Comparison of ENCODE assay signal across 16 cellular contexts in the genomic region with DNA sequence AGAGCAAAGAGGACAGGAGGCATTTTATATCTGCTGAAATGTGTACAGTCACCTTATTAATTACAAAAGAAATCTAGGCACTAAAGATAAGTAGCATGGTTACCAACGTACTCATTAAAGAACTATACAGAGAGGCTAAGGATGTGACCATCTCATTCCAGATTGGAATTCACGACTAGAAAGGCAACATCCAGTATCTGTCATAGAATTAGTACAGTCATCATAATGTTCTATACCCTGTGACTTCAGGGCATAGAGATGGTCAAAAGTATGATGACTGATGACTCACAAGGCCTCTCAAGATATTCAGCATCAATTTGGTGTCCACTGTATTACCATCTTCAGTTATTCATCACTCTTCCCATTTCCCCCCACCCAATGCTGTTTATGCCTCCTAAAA.
DNase-seq lines count a peak whose midpoint lies in the region; ATAC-seq and TF ChIP-seq lines count a peak whose summit lies in the region.
"Had no signal": no experiment of that assay in that cellular context is flagged by ENCODE, and none has a peak within 500 bp of the region (broad histone marks: within the 10 kb centered on the region; RNA-seq: fewer than 3 reads in every experiment).

No MANE protein-coding gene starts in this region.

- no peaks in the 10 kb centered on the region for H3K27me3 Mint-ChIP-seq in activated naive CD8-positive, alpha-beta T cell
- no peaks in the 10 kb centered on the region for H3K27me3 Mint-ChIP-seq in activated naive CD8-positive, alpha-beta T cell treated with anti-CD3 and anti-CD28 coated beads for 36 hours
- H3K27me3 Mint-ChIP-seq in stimulated activated naive B cell treated with anti-CD40 and anti-IgM and Interleukin-4, amounts not matched to agents 10 μg/mL and 1 μg/mL and 100 μg/mL, for 72 hours = no peaks in the 10 kb centered on the region

- 36 to 47% methylated on average over 2 of the region's 2 CpGs for WGBS in body of pancreas, 2 donors
- WGBS in lower leg skin, 2 donors = 84% methylated on average over 2 of the region's 2 CpGs

- DNase-seq in activated naive CD8-positive, alpha-beta T cell treated with anti-CD3 and anti-CD28 coated beads for 36 hours = no peak
- DNase-seq in body of pancreas (no peak), NCI-H2196 (lab: John Stamatoyannopoulos, UW; ENCODE audit: unreplicated experiment) (no peak), lower leg skin (ENCODE audit: low spot score in 2 of 2) (no peak)
- DNase-seq in stimulated activated naive B cell treated with anti-CD40 and anti-IgM and Interleukin-4, amounts not matched to agents 10 μg/mL and 1 μg/mL and 100 μg/mL, for 72 hours = no peak
- DNase-seq: anterior cingulate cortex; effector CD8-positive, alpha-beta T cell; glutamatergic neuron; NCI-H187; stimulated activated CD4-positive, alpha-beta T cell treated with anti-CD3 and anti-CD28 coated beads, Interleukin-12 subunit alpha, Interleukin-12 subunit beta, amount 100 ng/mL, for 4 hours; stimulated activated CD8-positive, alpha-beta memory T cell treated with anti-CD3 and anti-CD28 coated beads, Interleukin-4, amount 100 ng/mL, for 48 hours had no signal

- no peak overlapping the region for H3K4me3 ChIP-seq in body of pancreas
- H3K4me3 ChIP-seq in lower leg skin (ENCODE audit: low read depth, poor library complexity, severe bottlenecking) = no peak overlapping the region
- H3K4me3 ChIP-seq: vagina had no signal

- no peaks in the 10 kb centered on the region for H3K36me3 ChIP-seq in body of pancreas (replicated peaks in 1 of 2; ENCODE audit: insufficient read depth in 1 of 2, low read depth in 2 of 2)
- H3K36me3 ChIP-seq: neutrophil, vagina had no signal

- no peak for TF ChIP-seq POLR2A in body of pancreas (IDR thresholded peaks at IDR 0.05)
- TF ChIP-seq POLR2A in lower leg skin (IDR thresholded peaks at IDR 0.05) = no peak

- H3K27me3 ChIP-seq in body of pancreas = no peaks in the 10 kb centered on the region
- H3K27me3 ChIP-seq: neutrophil, vagina had no signal

- peaks cover 77% of the 10 kb centered on the region for H3K4me1 ChIP-seq in body of pancreas

- peak overlapping the region; percentile 48 for H3K27ac Mint-ChIP-seq in activated naive CD8-positive, alpha-beta T cell
- H3K27ac Mint-ChIP-seq in activated naive CD8-positive, alpha-beta T cell treated with anti-CD3 and anti-CD28 coated beads for 36 hours = no peak overlapping the region
- peak overlapping the region; percentile 62 for H3K27ac Mint-ChIP-seq in stimulated activated naive B cell treated with anti-CD40 and anti-IgM and Interleukin-4, amounts not matched to agents 10 μg/mL and 1 μg/mL and 100 μg/mL, for 72 hours

- H3K27ac ChIP-seq in body of pancreas = peak overlapping the region; percentile 7 to 76 (median 53)
- H3K27ac ChIP-seq: neutrophil, vagina had no signal

- intact Hi-C loops in body of pancreas (cut with DNase I) (loop anchor here (10.0 kb wide), 1 partner anchor 54 kb away; no protein-coding TSS in a partner anchor), lower leg skin (cut with DNase I; ENCODE audit: low total_unique reads) (no loop called here)

- peaks cover 67% of the 10 kb centered on the region for H3K4me1 Mint-ChIP-seq in activated naive CD8-positive, alpha-beta T cell (ENCODE audit: low read depth)
- H3K4me1 Mint-ChIP-seq in activated naive CD8-positive, alpha-beta T cell treated with anti-CD3 and anti-CD28 coated beads for 36 hours = peaks cover 62% of the 10 kb centered on the region
- peaks cover 46 to 53% of the 10 kb centered on the region in 2 donors for H3K4me1 Mint-ChIP-seq in stimulated activated naive B cell treated with anti-CD40 and anti-IgM and Interleukin-4, amounts not matched to agents 10 μg/mL and 1 μg/mL and 100 μg/mL, for 72 hours

- ATAC-seq in HG03378 (IDR thresholded peaks at IDR 0.05; ENCODE audit: unreplicated experiment) = peak; percentile 32
- no peak for ATAC-seq in body of pancreas
- ATAC-seq in stimulated activated naive B cell treated with anti-CD40 and anti-IgM and Interleukin-4, amounts not matched to agents 10 μg/mL and 1 μg/mL and 100 μg/mL, for 72 hours (replicated peaks) = peak in 1 of 2 donors; percentile 25
- ATAC-seq in GM18861 (IDR thresholded peaks at IDR 0.05; ENCODE audit: unreplicated experiment) = no peak

- H3K9me3 Mint-ChIP-seq in activated naive CD8-positive, alpha-beta T cell (ENCODE audit: low read depth) = peaks cover 5% of the 10 kb centered on the region
- H3K9me3 Mint-ChIP-seq in activated naive CD8-positive, alpha-beta T cell treated with anti-CD3 and anti-CD28 coated beads for 36 hours = peaks cover 22% of the 10 kb centered on the region
- peaks cover 0 to 3% of the 10 kb centered on the region in 2 donors for H3K9me3 Mint-ChIP-seq in stimulated activated naive B cell treated with anti-CD40 and anti-IgM and Interleukin-4, amounts not matched to agents 10 μg/mL and 1 μg/mL and 100 μg/mL, for 72 hours

- TF ChIP-seq CTCF in body of pancreas (IDR thresholded peaks at IDR 0.05) = no peak
- no peak for TF ChIP-seq CTCF in lower leg skin (IDR thresholded peaks at IDR 0.05)

- H3K36me3 Mint-ChIP-seq in activated naive CD8-positive, alpha-beta T cell = peaks cover 4% of the 10 kb centered on the region
- peaks cover 28% of the 10 kb centered on the region for H3K36me3 Mint-ChIP-seq in activated naive CD8-positive, alpha-beta T cell treated with anti-CD3 and anti-CD28 coated beads for 36 hours
- peaks cover 2 to 6% of the 10 kb centered on the region in 2 donors for H3K36me3 Mint-ChIP-seq in stimulated activated naive B cell treated with anti-CD40 and anti-IgM and Interleukin-4, amounts not matched to agents 10 μg/mL and 1 μg/mL and 100 μg/mL, for 72 hours

- no peaks in the 10 kb centered on the region for H3K9me3 ChIP-seq in body of pancreas
- H3K9me3 ChIP-seq: neutrophil, vagina had no signal

- H3K4me3 Mint-ChIP-seq in activated naive CD8-positive, alpha-beta T cell = no peak overlapping the region
- no peak overlapping the region for H3K4me3 Mint-ChIP-seq in activated naive CD8-positive, alpha-beta T cell treated with anti-CD3 and anti-CD28 coated beads for 36 hours
- no peak overlapping the region for H3K4me3 Mint-ChIP-seq in stimulated activated naive B cell treated with anti-CD40 and anti-IgM and Interleukin-4, amounts not matched to agents 10 μg/mL and 1 μg/mL and 100 μg/mL, for 72 hours
